In the genomic region with DNA sequence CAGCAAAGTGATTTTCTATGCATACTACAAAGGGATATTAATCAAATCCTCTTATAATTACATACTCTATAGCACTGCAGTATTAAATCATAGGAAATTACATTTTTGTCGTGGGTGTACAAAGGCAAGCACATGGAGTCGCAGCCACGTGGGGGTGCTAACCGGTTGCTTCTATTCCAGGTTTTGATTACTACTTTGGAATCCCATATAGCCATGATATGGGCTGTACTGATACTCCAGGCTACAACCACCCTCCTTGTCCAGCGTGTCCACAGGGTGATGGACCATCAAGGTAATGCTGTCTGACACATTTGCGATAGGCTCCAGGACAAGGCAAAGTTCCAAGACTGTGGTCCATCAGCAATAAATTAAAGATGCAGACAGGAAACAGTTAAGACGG, we compare ENCODE assay signal across 18 cellular contexts.
DNase-seq lines count a peak whose midpoint lies in the region; ATAC-seq and TF ChIP-seq lines count a peak whose summit lies in the region.
"Had no signal": no experiment of that assay in that cellular context is flagged by ENCODE, and none has a peak within 500 bp of the region (broad histone marks: within the 10 kb centered on the region; RNA-seq: fewer than 3 reads in every experiment).

No MANE protein-coding gene starts in this region.

- H3K9me3 Mint-ChIP-seq in Caco-2 (ENCODE audit: unreplicated experiment) = no peaks in the 10 kb centered on the region
- H3K9me3 Mint-ChIP-seq: activated CD4-positive, alpha-beta memory T cell treated with anti-CD3 and anti-CD28 coated beads for 36 hours; naive thymus-derived CD4-positive, alpha-beta T cell had no signal

- ATAC-seq in GM18498 (IDR thresholded peaks at IDR 0.05; ENCODE audit: unreplicated experiment) (no peak), GM21447 (IDR thresholded peaks at IDR 0.05; ENCODE audit: unreplicated experiment) (no peak)
- ATAC-seq: naive thymus-derived CD4-positive, alpha-beta T cell had no signal

- no peak overlapping the region for H3K4me3 Mint-ChIP-seq in Caco-2 (ENCODE audit: unreplicated experiment)
- H3K4me3 Mint-ChIP-seq: activated CD4-positive, alpha-beta memory T cell treated with anti-CD3 and anti-CD28 coated beads for 36 hours had no signal

- H3K4me1 ChIP-seq in Caco-2 = no peaks in the 10 kb centered on the region
- H3K4me1 ChIP-seq: tibial nerve had no signal

- peak; percentile 6 for TF ChIP-seq CTCF in epithelial cell of proximal tubule (conservative IDR thresholded peaks at IDR 0.05; ENCODE audit: low read depth, low read length)
- no peak for TF ChIP-seq CTCF in Caco-2 (IDR thresholded peaks at IDR 0.05; ENCODE audit: insufficient read depth in 1 of 2, low read depth in 1 of 2, low read length in 1 of 2, severe bottlenecking in 1 of 2, unreplicated experiment in 1 of 2)

- intact Hi-C loops in Caco-2 (cut with micrococcal nuclease; ENCODE audit: unreplicated experiment) = loop anchor here (5.0 kb wide), 1 partner anchor 46 kb away; no protein-coding TSS in a partner anchor

- no peaks in the 10 kb centered on the region for H3K27me3 ChIP-seq in Caco-2 (replicated peaks; ENCODE audit: control insufficient read depth, insufficient read depth, low read length)
- H3K27me3 ChIP-seq: tibial nerve had no signal

- no peaks in the 10 kb centered on the region for H3K9me3 ChIP-seq in Caco-2
- H3K9me3 ChIP-seq: tibial nerve had no signal

- CTCF ChIA-PET in Caco-2 (lab: Charles Lee) = no interaction called here

- peak; percentile 4 for DNase-seq in NCI-H1436 (lab: John Stamatoyannopoulos, UW)
- no peak for DNase-seq in NCI-H1436 treated with DMSO at 0.1 percent for 48 hours (lab: John Stamatoyannopoulos, UW)
- peak; percentile 28 for DNase-seq in OCI-M1 (lab: John Stamatoyannopoulos, UW)
- DNase-seq in epithelial cell of proximal tubule (ENCODE audit: low read depth) = no peak
- DNase-seq in retina = peak; percentile 15
- DNase-seq in Caco-2 = no peak
- DNase-seq: activated CD4-positive, alpha-beta memory T cell treated with anti-CD3 and anti-CD28 coated beads for 36 hours; activated naive CD4-positive, alpha-beta T cell treated with Interleukin-2 at 50 U/mL for 16 hours; DMS79; foreskin melanocyte; HCEC 1CT; naive thymus-derived CD4-positive, alpha-beta T cell; NCI-H2081; small intestine had no signal

- H3K4me1 Mint-ChIP-seq in Caco-2 (ENCODE audit: low read depth, unreplicated experiment) = no peaks in the 10 kb centered on the region

- POLR2A ChIA-PET in Caco-2 (lab: Charles Lee) = no interaction called here

- BruUV-seq in Caco-2 (replicated peaks; lab: Mats Ljungman, UMichigan) = no TSS peak

- H3K36me3 ChIP-seq in Caco-2 (ENCODE audit: control insufficient read depth, insufficient read depth, low read length) = no peaks in the 10 kb centered on the region

- no peaks in the 10 kb centered on the region for H3K27me3 Mint-ChIP-seq in Caco-2 (ENCODE audit: insufficient read depth, unreplicated experiment)
- H3K27me3 Mint-ChIP-seq: activated CD4-positive, alpha-beta memory T cell treated with anti-CD3 and anti-CD28 coated beads for 36 hours; naive thymus-derived CD4-positive, alpha-beta T cell had no signal

- no peak overlapping the region for H3K27ac Mint-ChIP-seq in Caco-2 (ENCODE audit: unreplicated experiment)
- H3K27ac Mint-ChIP-seq: activated CD4-positive, alpha-beta memory T cell treated with anti-CD3 and anti-CD28 coated beads for 36 hours had no signal

- H3K4me3 ChIP-seq in epithelial cell of proximal tubule (ENCODE audit: low read depth, low read length) (no peak overlapping the region), Caco-2 (ENCODE audit: low read depth, low read length) (no peak overlapping the region)
- H3K4me3 ChIP-seq: coronary artery, tibial nerve had no signal

- no peaks in the 10 kb centered on the region for H3K36me3 Mint-ChIP-seq in Caco-2 (ENCODE audit: insufficient read depth, unreplicated experiment)

Comparison
In these comparisons a context has a peak if more than half of its experiments do, and no peak if none do; other contexts are left out.
1. DNase-seq: peak in NCI-H1436 (single experiment), OCI-M1 (single experiment) and retina (single experiment); none in NCI-H1436 treated with DMSO at 0.1 percent for 48 hours (single experiment), epithelial cell of proximal tubule (single experiment) and Caco-2 (0 of 2).